8 cellular contexts compared by ENCODE assay signal in genomic region chr2:94797235-94797634, GRCh38.
DNase-seq lines count a peak whose midpoint lies in the region; ATAC-seq, FAIRE-seq and TF ChIP-seq lines count a peak whose summit lies in the region.
"Not testable (repeated sequence)": the region's sequence is repeated elsewhere in the genome, so short reads cannot be mapped to it uniquely, and the experiment has no call there.

No MANE protein-coding gene starts in this region.

- H3K23ac ChIP-seq in mesendoderm (ENCODE audit: low read length), result not testable (repeated sequence)

- TF ChIP-seq CTCF in HCT116 (IDR thresholded peaks at IDR 0.05 in 2 of 3, conservative IDR thresholded peaks at IDR 0.05 in 1 of 3; ENCODE audit: borderline replicate concordance in 1 of 3, insufficient read depth in 1 of 3, low read depth in 2 of 3, low read length in 2 of 3) (peak; percentile 21 to 44 (median 30); a peak in 3 of 6 replicates), RWPE1 (conservative IDR thresholded peaks at IDR 0.05; ENCODE audit: low read depth) (peak; percentile 56), cardiac fibroblast (IDR thresholded peaks at IDR 0.05; ENCODE audit: low read depth, low read length) (peak; percentile 33), tibial artery (IDR thresholded peaks at IDR 0.05) (peak; percentile 16 to 22)

- not testable (repeated sequence) for H3K4me1 ChIP-seq in HCT116 (ENCODE audit: control insufficient read depth in 1 of 2, insufficient read depth in 2 of 2, low read length in 2 of 2); mesendoderm (ENCODE audit: control insufficient read depth, low read depth, low read length); tibial artery

- not testable (repeated sequence) for H3K4me3 ChIP-seq in HCT116 (replicated peaks in 1 of 2; ENCODE audit: low read depth in 1 of 2, low read length in 2 of 2); cardiac fibroblast (replicated peaks in 1 of 2; ENCODE audit: low read depth in 2 of 2, low read length in 2 of 2); mesendoderm (ENCODE audit: low read length); tibial artery

- peak; percentile 43 for TF ChIP-seq RAD21 in HCT116 (IDR thresholded peaks at IDR 0.05; ENCODE audit: low read depth)

- H2BK15ac ChIP-seq in mesendoderm (replicated peaks; ENCODE audit: low read depth), result not testable (repeated sequence)

- H2AFZ ChIP-seq in HCT116 (ENCODE audit: low read depth, low read length, poor library complexity, severe bottlenecking), result not testable (repeated sequence)

- H3K4ac ChIP-seq in mesendoderm (ENCODE audit: low read depth, low read length), result not testable (repeated sequence)

- not testable (repeated sequence) for H3K36me3 ChIP-seq in HCT116 (ENCODE audit: control insufficient read depth in 1 of 2, insufficient read depth in 2 of 2, low read length in 2 of 2); mesendoderm (ENCODE audit: control insufficient read depth, insufficient read depth, low read length); tibial artery

- FAIRE-seq in frontal cortex (lab: Jason Lieb, UNC), result peak; percentile 66

- H2BK5ac ChIP-seq in mesendoderm (ENCODE audit: low read length), result not testable (repeated sequence)

- intact Hi-C loops in HCT116 (cut with micrococcal nuclease); tibial artery (cut with DNase I; ENCODE audit: low total_unique reads): not testable (repeated sequence)

- H3K4me2 ChIP-seq in HCT116 (ENCODE audit: low read length); mesendoderm (ENCODE audit: low read length): not testable (repeated sequence)

- not testable (repeated sequence) for H3K79me1 ChIP-seq in mesendoderm (ENCODE audit: low read length)

- POLR2A ChIA-PET in HCT116 (lab: Charles Lee); RWPE1 (lab: Yijun Ruan, JAX; ENCODE audit: low non-redundant PET): not testable (repeated sequence)

- not testable (repeated sequence) for TF ChIP-seq POLR2A in HCT116 (IDR thresholded peaks at IDR 0.05; ENCODE audit: borderline replicate concordance, extremely low read depth, insufficient read depth, insufficient read length)

- H3K27me3 ChIP-seq in HCT116 (ENCODE audit: insufficient read depth, low read length), result peaks cover 20% of the 10 kb centered on the region
- not testable (repeated sequence) for H3K27me3 ChIP-seq in mesendoderm (ENCODE audit: insufficient read depth, low read length, poor library complexity); tibial artery

- not testable (repeated sequence) for H3K9ac ChIP-seq in HCT116 (ENCODE audit: low read length); mesendoderm (ENCODE audit: low read length)

- not testable (repeated sequence) for H3K9me3 ChIP-seq in HCT116 (ENCODE audit: control insufficient read depth in 1 of 2, insufficient read depth in 1 of 2, low read depth in 1 of 2, low read length in 2 of 2); tibial artery

- H3K79me2 ChIP-seq in HCT116 (ENCODE audit: insufficient read depth, low read length); mesendoderm (ENCODE audit: control insufficient read depth, insufficient read depth, low read length): not testable (repeated sequence)

- not testable (repeated sequence) for H2BK120ac ChIP-seq in mesendoderm (ENCODE audit: low read depth, low read length)

- H3K27ac ChIP-seq in HCT116 (ENCODE audit: low read depth, low read length); RWPE1; mesendoderm (ENCODE audit: low read depth, low read length); tibial artery: not testable (repeated sequence)

- H3K56ac ChIP-seq in mesendoderm (ENCODE audit: low read length), result not testable (repeated sequence)

- not testable (repeated sequence) for H4K20me1 ChIP-seq in HCT116 (ENCODE audit: insufficient read depth)

- H3K18ac ChIP-seq in mesendoderm (ENCODE audit: low read length), result not testable (repeated sequence)

- ATAC-seq in HCT116, result not testable (repeated sequence)

- peak; percentile 41 for DNase-seq in DMS 273 (lab: John Stamatoyannopoulos, UW; ENCODE audit: unreplicated experiment)
- DNase-seq in HCT116 (ENCODE audit: low read depth, low spot score), result peak; percentile 6
- peak; percentile 4 for DNase-seq in NCI-H2171 treated with DMSO at 0.1 percent for 48 hours (lab: John Stamatoyannopoulos, UW)
- DNase-seq in RWPE1 (ENCODE audit: low spot score); frontal cortex (ENCODE audit: low spot score in 2 of 2); tibial artery: not testable (repeated sequence)
- DNase-seq in cardiac fibroblast (ENCODE audit: low read depth in 2 of 2), result peak; percentile 21 to 31
- DNase-seq in mesendoderm, result peak; percentile 0

- RAD21 ChIA-PET in HCT116 (lab: Charles Lee; ENCODE audit: low non-redundant PET in 1 of 2, low total read pairs in 2 of 2, uncharacterized antibody in 2 of 2, unreplicated experiment in 2 of 2), result not testable (repeated sequence)

- CTCF ChIA-PET in HCT116 (lab: Charles Lee); RWPE1 (lab: Yijun Ruan, JAX): not testable (repeated sequence)

- not testable (repeated sequence) for H4K8ac ChIP-seq in mesendoderm (ENCODE audit: low read depth, low read length)

- H3K9me2 ChIP-seq in HCT116 (ENCODE audit: insufficient read depth), result not testable (repeated sequence)

- not testable (repeated sequence) for H2AK5ac ChIP-seq in mesendoderm (ENCODE audit: low read length)

- BruUV-seq in HCT116 (replicated peaks; lab: Mats Ljungman, UMichigan), result not testable (repeated sequence)

- not testable (repeated sequence) for H4K5ac ChIP-seq in mesendoderm (ENCODE audit: low read length)
